In the genomic region with DNA sequence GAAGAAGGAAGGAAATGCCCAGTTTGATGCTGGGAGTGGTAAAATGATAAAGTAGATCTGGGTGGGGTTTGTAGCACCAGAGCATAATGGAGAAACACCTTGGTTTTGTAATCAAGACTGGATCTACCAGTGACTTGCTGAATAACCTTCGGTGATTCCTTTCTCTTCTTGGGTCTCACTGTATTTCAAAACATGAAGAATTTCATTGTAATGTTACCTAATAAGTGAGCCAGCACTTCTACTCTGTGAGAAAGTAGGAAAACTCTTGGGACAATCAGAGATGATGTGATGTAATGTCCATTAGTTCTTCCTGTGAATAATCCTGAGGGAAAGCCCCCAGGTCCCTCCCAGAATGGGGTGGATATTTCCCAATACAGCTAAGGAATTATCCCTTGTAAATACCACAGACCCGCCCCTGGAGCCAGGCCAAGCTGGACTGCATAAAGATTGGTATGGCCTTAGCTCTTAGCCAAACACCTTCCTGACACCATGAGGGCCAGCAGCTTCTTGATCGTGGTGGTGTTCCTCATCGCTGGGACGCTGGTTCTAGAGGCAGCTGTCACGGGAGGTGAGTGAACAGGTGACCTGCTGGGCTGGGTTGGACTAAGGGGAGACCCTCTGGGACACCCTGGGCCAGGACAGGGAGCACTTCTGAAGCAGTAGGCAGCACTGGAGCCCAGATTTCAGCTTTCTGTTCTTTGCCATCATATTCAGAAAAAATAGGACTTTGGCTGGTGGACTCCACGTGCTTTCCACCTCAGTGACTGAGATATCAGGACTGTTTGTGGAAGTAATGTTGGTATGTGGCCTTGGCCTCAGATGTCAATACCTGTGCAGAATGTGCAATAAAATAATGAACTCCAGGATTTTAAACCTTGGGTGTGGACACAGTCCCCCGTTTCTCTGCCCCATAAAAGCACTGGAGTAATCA, we compare ENCODE assay signal across 16 cellular contexts. TPM values are rescaled to one million over a fixed set of nuclear protein-coding genes. Genes with fewer than 3 reads are reported as not detected.
DNase-seq lines count a peak whose midpoint lies in the region; FAIRE-seq lines count a peak whose summit lies in the region.
"Had no signal": no experiment of that assay in that cellular context is flagged by ENCODE, and none has a peak within 500 bp of the region (broad histone marks: within the 10 kb centered on the region; RNA-seq: fewer than 3 reads in every experiment).

PI3 (plus strand) TSS at position 469 of the 931 bp plus-strand sequence; CDS start at position 490, 21 bp downstream.

- FAIRE-seq in small intestine (lab: Jason Lieb, UNC), result no peak
- FAIRE-seq: GM12878 had no signal

- 30 to 65% (median 45%) methylated on average over 8 of the region's 8 CpGs for WGBS in small intestine, 3 donors

- peak within 1 kb of the TSS in 1 of 2 donors; percentile 27 for H3K27ac ChIP-seq in small intestine (ENCODE audit: low read depth in 1 of 2, low read length in 1 of 2)
- H3K27ac ChIP-seq: BLaER1, SK-N-MC had no signal

- peaks cover 0 to 2% of the 10 kb centered on the region in 2 donors for H3K4me1 ChIP-seq in small intestine (ENCODE audit: control insufficient read depth in 2 of 2, insufficient read depth in 1 of 2, low read depth in 1 of 2, low read length in 1 of 2)
- H3K4me1 ChIP-seq: BLaER1 had no signal

- DNase-seq in HS-5 (ENCODE audit: low read depth), result peak; percentile 45
- DNase-seq in amniotic epithelial cell (ENCODE audit: low read depth), result peak; percentile 86
- DNase-seq in glomerular visceral epithelial cell (ENCODE audit: extremely low spot score), result peak; percentile 34
- DNase-seq in small intestine, result peak; percentile 66
- DNase-seq in activated gamma-delta T cell (lab: John Stamatoyannopoulos, UW), result no peak
- no peak for DNase-seq in activated effector memory CD4-positive, alpha-beta T cell treated with anti-CD3 and anti-CD28 coated beads, Interleukin-2, amount 50 U/mL, for 16 hours
- DNase-seq in activated CD4-positive, alpha-beta T cell treated with anti-CD3 and anti-CD28 coated beads, Interleukin-2, amount 50 U/mL, for 48 hours, result no peak
- DNase-seq in NCI-H69 (lab: John Stamatoyannopoulos, UW), result no peak
- DNase-seq: activated CD4-positive, alpha-beta memory T cell treated with anti-CD3 and anti-CD28 coated beads, Interleukin-2, amount 10 ng/mL, durations not matched to agents 7 days and 5 days; anterior cingulate cortex; foreskin fibroblast; MM.1S; stimulated activated CD4-positive, alpha-beta T cell treated with anti-CD3 and anti-CD28 coated beads, Interleukin-12 subunit alpha, Interleukin-12 subunit beta, amount 100 ng/mL, for 4 hours had no signal

- H3K9me3 ChIP-seq in small intestine (ENCODE audit: control insufficient read depth, low read depth), result no peaks in the 10 kb centered on the region

- no peaks in the 10 kb centered on the region for H3K36me3 ChIP-seq in small intestine (ENCODE audit: control insufficient read depth in 2 of 2, insufficient read depth in 2 of 2, low read length in 2 of 2)
- H3K36me3 ChIP-seq: BLaER1 had no signal

- no peak within 1 kb of the TSS for H3K4me3 ChIP-seq in small intestine (ENCODE audit: low read depth in 1 of 2, low read length in 2 of 2)
- H3K4me3 ChIP-seq: BLaER1, GM12878, SK-N-MC had no signal

- no peaks in the 10 kb centered on the region for H3K27me3 ChIP-seq in small intestine (ENCODE audit: control insufficient read depth in 2 of 2, insufficient read depth in 2 of 2, low read length in 2 of 2)
- H3K27me3 ChIP-seq: BLaER1 had no signal

RNA-seq across cellular contexts. Expression of gene PI3, which starts in this region (rescaled TPM):
- polyA plus RNA-seq in small intestine, result 10 to 100 TPM in 1 of 3 donors, 1 to 10 TPM in 2; 3.6 to 15.3 (median 5.7) TPM
- polyA plus RNA-seq: GM12878 had no signal

Comparison
In these comparisons a context has a peak if more than half of its experiments do, and no peak if none do; other contexts are left out.
1. DNase-seq: peak in HS-5 (single experiment), amniotic epithelial cell (single experiment), glomerular visceral epithelial cell (single experiment) and small intestine (single experiment); none in activated gamma-delta T cell (single experiment), activated effector memory CD4-positive, alpha-beta T cell treated with anti-CD3 and anti-CD28 coated beads, Interleukin-2, amount 50 U/mL, for 16 hours (single experiment), activated CD4-positive, alpha-beta T cell treated with anti-CD3 and anti-CD28 coated beads, Interleukin-2, amount 50 U/mL, for 48 hours (0 of 2) and NCI-H69 (single experiment).